In the genomic region with DNA sequence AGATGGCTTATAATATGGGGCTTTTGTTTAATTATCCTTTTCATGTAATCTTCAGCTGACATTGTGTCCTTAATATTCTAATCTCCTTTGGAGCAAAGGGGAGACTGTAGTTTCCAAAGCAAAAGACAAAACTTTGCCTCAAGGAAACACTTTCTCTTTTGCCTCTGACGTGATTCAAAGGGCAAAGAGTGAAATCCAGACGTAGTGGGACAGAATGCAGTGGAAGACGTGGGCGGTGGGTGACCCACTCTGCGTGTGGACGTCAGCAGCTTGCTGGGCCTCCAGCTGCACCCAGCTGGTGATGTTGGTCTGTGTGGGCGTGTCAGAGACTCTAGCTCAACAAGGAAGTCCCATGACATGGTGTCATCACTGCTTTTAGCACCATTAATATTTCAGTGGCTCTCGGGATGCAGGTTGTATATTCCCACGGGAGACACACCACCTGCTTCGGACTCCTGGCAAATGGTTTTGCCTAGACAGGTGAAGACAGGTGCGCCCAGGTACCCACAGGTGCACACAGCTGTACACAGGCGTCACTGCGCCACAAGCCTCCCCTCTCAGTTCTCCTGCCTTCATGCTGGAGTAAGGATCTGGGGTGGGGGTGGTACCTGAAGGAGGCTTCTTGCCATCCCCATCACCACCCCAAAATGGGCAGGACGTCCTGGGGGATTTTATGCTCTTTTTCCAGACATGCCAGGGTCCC, we compare ENCODE assay signal across 9 cellular contexts.
DNase-seq lines count a peak whose midpoint lies in the region; ATAC-seq, FAIRE-seq and TF ChIP-seq lines count a peak whose summit lies in the region.
"Had no signal": no experiment of that assay in that cellular context is flagged by ENCODE, and none has a peak within 500 bp of the region (broad histone marks: within the 10 kb centered on the region; RNA-seq: fewer than 3 reads in every experiment).

No MANE protein-coding gene starts in this region.

- H3K27me3 ChIP-seq in body of pancreas: no peaks in the 10 kb centered on the region

- H3K9me3 ChIP-seq in A549 (no peaks in the 10 kb centered on the region), body of pancreas (no peaks in the 10 kb centered on the region)

- TF ChIP-seq CTCF in A549 (IDR thresholded peaks at IDR 0.05) (no peak), body of pancreas (IDR thresholded peaks at IDR 0.05) (no peak)

- CTCF ChIA-PET in A549 (lab: Yijun Ruan, JAX) (interaction anchor here (0.7 to 1.4 kb wide), 3 partner anchors 9 to 437 kb away, joined by 3 to 4 read pairs (median 3); no protein-coding TSS in a partner anchor), T-cell (lab: Charles Lee) (interaction anchor here in 1 of 2 donors (0.7 kb wide), 1 partner anchor 365 kb away, joined by 3 read pairs; no protein-coding TSS in a partner anchor)

- ATAC-seq in A549: peak; percentile 41; a peak in 4 of 6 replicates
- ATAC-seq in body of pancreas: peak; percentile 55
- ATAC-seq in left lobe of liver: peak; percentile 34
- ATAC-seq in HG02678 (IDR thresholded peaks at IDR 0.05; ENCODE audit: unreplicated experiment): no peak
- ATAC-seq in GM19455 (IDR thresholded peaks at IDR 0.05; ENCODE audit: unreplicated experiment): no peak
- ATAC-seq in T-cell (replicated peaks in 1 of 4): no peak
- no peak for ATAC-seq in GM19351 (IDR thresholded peaks at IDR 0.05; ENCODE audit: unreplicated experiment)
- ATAC-seq: activated CD8-positive, alpha-beta memory T cell treated with anti-CD3 and anti-CD28 coated beads, Interleukin-2, amount 10 ng/mL, durations not matched to agents 7 days and 5 days had no signal

- peak in 1 of 2 experiments; percentile 25; a peak in 1 of 5 replicates for TF ChIP-seq EP300 in A549 (IDR thresholded peaks at IDR 0.05)

- H3K36me3 Mint-ChIP-seq in T-cell: no peaks in the 10 kb centered on the region
- H3K36me3 Mint-ChIP-seq: activated CD8-positive, alpha-beta memory T cell treated with anti-CD3 and anti-CD28 coated beads, Interleukin-2, amount 10 ng/mL, durations not matched to agents 7 days and 5 days had no signal

- no peaks in the 10 kb centered on the region for H3K4me1 Mint-ChIP-seq in T-cell
- H3K4me1 Mint-ChIP-seq: activated CD8-positive, alpha-beta memory T cell treated with anti-CD3 and anti-CD28 coated beads, Interleukin-2, amount 10 ng/mL, durations not matched to agents 7 days and 5 days had no signal

- FAIRE-seq in A549 (lab: Jason Lieb, UNC): no peak

- POLR2A ChIA-PET in A549 (lab: Yijun Ruan, JAX) (interaction anchor here (1.0 kb wide), 1 partner anchor 178 kb away, joined by 3 read pairs; no protein-coding TSS in a partner anchor), T-cell (lab: Charles Lee) (no interaction called here)

- H3K4me2 ChIP-seq in A549: peak overlapping the region; percentile 35

- no peak for TF ChIP-seq RAD21 in A549 (conservative IDR thresholded peaks at IDR 0.05 in 1 of 2, IDR thresholded peaks at IDR 0.05 in 1 of 2)

- no peak overlapping the region for H3K4me3 Mint-ChIP-seq in T-cell
- H3K4me3 Mint-ChIP-seq: activated CD8-positive, alpha-beta memory T cell treated with anti-CD3 and anti-CD28 coated beads, Interleukin-2, amount 10 ng/mL, durations not matched to agents 7 days and 5 days had no signal

- H3K4me1 ChIP-seq in A549 (peaks cover 20% of the 10 kb centered on the region), body of pancreas (no peaks in the 10 kb centered on the region)

- WGBS in A549 (ENCODE audit: missing lambda C conversion rate): 57% methylated on average over 14 of the region's 14 CpGs
- 42 to 43% methylated on average over 12 to 14 of the region's 14 CpGs for WGBS in body of pancreas, 2 donors

- H3K27ac Mint-ChIP-seq in T-cell: no peak overlapping the region
- H3K27ac Mint-ChIP-seq: activated CD8-positive, alpha-beta memory T cell treated with anti-CD3 and anti-CD28 coated beads, Interleukin-2, amount 10 ng/mL, durations not matched to agents 7 days and 5 days had no signal

- TF ChIP-seq POLR2A in A549 (IDR thresholded peaks at IDR 0.05; ENCODE audit: low read length) (no peak), body of pancreas (IDR thresholded peaks at IDR 0.05) (no peak)

- no peak overlapping the region for H3K4me3 ChIP-seq in A549
- no peak overlapping the region for H3K4me3 ChIP-seq in body of pancreas

- intact Hi-C loops in body of pancreas (cut with DNase I): no loop called here

- H3K36me3 ChIP-seq in body of pancreas (replicated peaks in 1 of 2; ENCODE audit: insufficient read depth in 1 of 2, low read depth in 2 of 2): no peaks in the 10 kb centered on the region

- H3K9me3 Mint-ChIP-seq in T-cell: no peaks in the 10 kb centered on the region

- peak; percentile 32 to 75 for DNase-seq in A549 (ENCODE audit: low read depth in 1 of 2, low spot score in 1 of 2)
- peak; percentile 94 for DNase-seq in HCEC 1CT
- DNase-seq in body of pancreas: peak; percentile 45 to 75 (median 56)
- DNase-seq in left lobe of liver (ENCODE audit: low spot score): no peak
- DNase-seq in T-cell: no peak
- DNase-seq: activated CD8-positive, alpha-beta memory T cell treated with anti-CD3 and anti-CD28 coated beads, Interleukin-2, amount 10 ng/mL, durations not matched to agents 7 days and 5 days had no signal

- H3K27me3 Mint-ChIP-seq in T-cell: peaks cover 4 to 8% of the 10 kb centered on the region in 2 donors
- H3K27me3 Mint-ChIP-seq: activated CD8-positive, alpha-beta memory T cell treated with anti-CD3 and anti-CD28 coated beads, Interleukin-2, amount 10 ng/mL, durations not matched to agents 7 days and 5 days had no signal

- H3K27ac ChIP-seq in A549: peak overlapping the region; percentile 55 to 98
- peak overlapping the region in 1 of 4 donors; percentile 13 for H3K27ac ChIP-seq in body of pancreas

TF ChIP-seq in A549, 52 proteins besides CTCF, POLR2A, EP300 and RAD21:
- TF ChIP-seq KDM5A (IDR thresholded peaks at IDR 0.05): no peak
- no peak for TF ChIP-seq EHF (CRISPR knock-in tag; IDR thresholded peaks at IDR 0.05)
- TF ChIP-seq, protein P1, sequence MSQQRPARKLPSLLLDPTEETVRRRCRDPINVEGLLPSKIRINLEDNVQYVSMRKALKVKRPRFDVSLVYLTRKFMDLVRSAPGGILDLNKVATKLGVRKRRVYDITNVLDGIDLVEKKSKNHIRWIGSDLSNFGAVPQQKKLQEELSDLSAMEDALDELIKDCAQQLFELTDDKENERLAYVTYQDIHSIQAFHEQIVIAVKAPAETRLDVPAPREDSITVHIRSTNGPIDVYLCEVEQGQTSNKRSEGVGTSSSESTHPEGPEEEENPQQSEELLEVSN (IDR thresholded peaks at IDR 0.05; ENCODE audit: borderline replicate concordance, low read depth): no peak
- TF ChIP-seq CBX8 (IDR thresholded peaks at IDR 0.05): no peak
- TF ChIP-seq GATA3 (IDR thresholded peaks at IDR 0.05; ENCODE audit: borderline replicate concordance): no peak

Comparison
In these comparisons a context has a peak if more than half of its experiments do, and no peak if none do; other contexts are left out.
1. ATAC-seq: peak in A549 (2 of 2), body of pancreas (single experiment) and left lobe of liver (single experiment); none in HG02678 (single experiment), GM19455 (single experiment), T-cell (0 of 4) and GM19351 (single experiment).
2. DNase-seq: peak in A549 (2 of 2), HCEC 1CT (single experiment) and body of pancreas (4 of 4); none in left lobe of liver (single experiment) and T-cell (0 of 34).